2 cellular contexts compared by ENCODE assay signal in genomic region chr5:127919818-127920217, GRCh38.
TF ChIP-seq lines count a peak whose summit lies in the region.

No MANE protein-coding gene starts in this region.

TF ChIP-seq in GM12891, 5 proteins besides CTCF, POLR2A, EP300 and RAD21:
- TF ChIP-seq PAX5 (IDR thresholded peaks at IDR 0.05; ENCODE audit: insufficient read depth, low read length, severe bottlenecking) (no peak), TAF1 (IDR thresholded peaks at IDR 0.05; ENCODE audit: low read depth, low read length) (no peak), SPI1 (IDR thresholded peaks at IDR 0.05; ENCODE audit: low read depth, low read length) (no peak), POLR2AphosphoS5 (IDR thresholded peaks at IDR 0.05; ENCODE audit: low read depth, low read length) (no peak), POU2F2 (IDR thresholded peaks at IDR 0.05; ENCODE audit: low read depth, low read length) (no peak)
TF ChIP-seq in GM12891: peak in this region for 0.

TF ChIP-seq in IMR-90, 13 proteins besides CTCF, POLR2A, EP300 and RAD21:
- no peak for TF ChIP-seq FOS (IDR thresholded peaks at IDR 0.05; ENCODE audit: low read depth, low read length)
- TF ChIP-seq BHLHE40 (IDR thresholded peaks at IDR 0.05; ENCODE audit: low read depth, low read length) = no peak
- no peak for TF ChIP-seq CEBPB (IDR thresholded peaks at IDR 0.05; ENCODE audit: low read depth, low read length)
- no peak for TF ChIP-seq CHD1 (IDR thresholded peaks at IDR 0.05; ENCODE audit: low read depth, low read length)
- no peak for TF ChIP-seq RFX5 (IDR thresholded peaks at IDR 0.05; ENCODE audit: low read depth, low read length)
- TF ChIP-seq MXI1 (IDR thresholded peaks at IDR 0.05; ENCODE audit: borderline replicate concordance, low read depth, low read length) = no peak
